In the genomic region with DNA sequence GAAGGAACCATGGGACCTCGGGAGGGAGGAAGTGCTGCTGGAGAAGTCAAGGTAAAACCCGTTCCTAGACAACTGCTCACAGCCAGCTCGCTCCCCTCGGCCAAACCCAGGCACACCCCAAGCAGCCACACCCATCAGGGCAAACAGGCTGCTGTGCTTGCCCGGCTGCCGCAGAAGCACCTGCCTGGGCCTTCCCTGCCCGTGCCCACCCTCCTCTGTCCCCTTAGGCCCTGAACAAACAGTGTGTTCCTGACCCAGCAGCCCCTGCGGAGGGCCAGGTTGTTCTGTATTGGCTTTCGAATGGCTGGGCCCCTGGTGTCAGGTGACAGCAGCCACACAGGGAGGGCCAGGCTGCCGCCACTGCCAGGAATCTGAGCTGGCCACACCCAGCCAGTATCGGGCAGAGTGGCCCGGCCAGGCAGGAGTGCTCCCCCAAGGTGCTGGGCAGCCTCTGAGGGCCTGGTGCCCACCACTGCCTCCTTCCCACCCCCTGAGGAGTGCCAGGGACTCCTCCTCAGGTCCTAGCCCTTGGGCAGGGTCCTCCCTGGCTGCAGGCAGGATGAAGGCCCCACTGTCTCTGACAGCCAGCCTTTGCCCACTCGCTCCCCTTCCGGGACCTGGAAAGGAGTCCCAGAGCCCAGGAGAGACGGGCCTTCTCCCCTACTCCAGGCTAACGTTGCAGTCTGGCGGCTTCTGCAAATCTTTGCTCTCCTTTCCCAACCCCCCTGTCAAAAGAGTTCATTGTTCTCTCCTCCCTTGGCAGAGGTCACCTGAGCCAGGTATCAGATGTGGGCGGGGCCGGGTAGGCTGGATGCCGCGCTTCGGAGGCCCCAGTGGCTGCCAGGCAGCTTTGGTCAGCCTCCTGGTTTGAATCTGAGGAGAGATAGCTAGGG, we compare ENCODE assay signal across 12 cellular contexts. TPM values are rescaled to one million over a fixed set of nuclear protein-coding genes. Genes with fewer than 3 reads are reported as not detected.
A peak's percentile ranks its signal among the peaks of the same experiment; 100 is the strongest.
DNase-seq lines count a peak whose midpoint lies in the region; ATAC-seq and TF ChIP-seq lines count a peak whose summit lies in the region.
"Had no signal": no experiment of that assay in that cellular context is flagged by ENCODE, and none has a peak within 500 bp of the region (broad histone marks: within the 10 kb centered on the region; RNA-seq: fewer than 3 reads in every experiment).

No MANE protein-coding gene starts in this region.

- no peak overlapping the region for H2BK120ac ChIP-seq in mesenchymal stem cell (ENCODE audit: low read depth, low read length)

- H3K27ac Mint-ChIP-seq in MCF 10A (ENCODE audit: low read depth, unreplicated experiment) = no peak overlapping the region
- H3K27ac Mint-ChIP-seq: stimulated activated naive CD8-positive, alpha-beta T cell treated with anti-CD3 and anti-CD28 coated beads, Interleukin-15, Interleukin-2, amounts not matched to agents 100 ng/mL and 50 ng/mL, for 24 hours had no signal

- H3K4me1 ChIP-seq in mesenchymal stem cell (ENCODE audit: control insufficient read depth, insufficient read depth, low read depth, low read length) (peaks cover 22% of the 10 kb centered on the region), tibial artery (peaks cover 0 to 24% (median 11%) of the 10 kb centered on the region in 4 donors)

- H4K91ac ChIP-seq in mesenchymal stem cell (ENCODE audit: low read length) = peak overlapping the region; percentile 56

- no peak overlapping the region for H3K4me3 Mint-ChIP-seq in MCF 10A (ENCODE audit: unreplicated experiment)
- H3K4me3 Mint-ChIP-seq: stimulated activated naive CD8-positive, alpha-beta T cell treated with anti-CD3 and anti-CD28 coated beads, Interleukin-15, Interleukin-2, amounts not matched to agents 100 ng/mL and 50 ng/mL, for 24 hours had no signal

- no peaks in the 10 kb centered on the region for H3K9me3 Mint-ChIP-seq in MCF 10A (ENCODE audit: unreplicated experiment)
- H3K9me3 Mint-ChIP-seq: stimulated activated naive CD8-positive, alpha-beta T cell treated with anti-CD3 and anti-CD28 coated beads, Interleukin-15, Interleukin-2, amounts not matched to agents 100 ng/mL and 50 ng/mL, for 24 hours had no signal

- no peak overlapping the region for H3K27ac ChIP-seq in mesenchymal stem cell (ENCODE audit: low read length, poor library complexity, severe bottlenecking)
- H3K27ac ChIP-seq in tibial artery = no peak overlapping the region
- H3K27ac ChIP-seq: BLaER1 had no signal

- H3K27me3 Mint-ChIP-seq in MCF 10A (ENCODE audit: insufficient read depth, unreplicated experiment) = no peaks in the 10 kb centered on the region
- H3K27me3 Mint-ChIP-seq: stimulated activated naive CD8-positive, alpha-beta T cell treated with anti-CD3 and anti-CD28 coated beads, Interleukin-15, Interleukin-2, amounts not matched to agents 100 ng/mL and 50 ng/mL, for 24 hours had no signal

- H3K23ac ChIP-seq in mesenchymal stem cell (ENCODE audit: low read length in 2 of 2) = peak overlapping the region in 1 of 2 experiments; percentile 26

- H3K27me3 ChIP-seq in mesenchymal stem cell (ENCODE audit: control insufficient read depth in 1 of 2, insufficient read depth in 1 of 2, low read length in 2 of 2) (peaks cover 4 to 53% of the 10 kb centered on the region in 2 experiments), tibial artery (no peaks in the 10 kb centered on the region)
- H3K27me3 ChIP-seq: BLaER1 had no signal

- H3K79me1 ChIP-seq in mesenchymal stem cell (replicated peaks; ENCODE audit: low read length, poor library complexity, severe bottlenecking) = no peaks in the 10 kb centered on the region

- peaks cover 4% of the 10 kb centered on the region for H3K36me3 Mint-ChIP-seq in MCF 10A (ENCODE audit: insufficient read depth, unreplicated experiment)

- 67% methylated on average over 22 of the region's 22 CpGs for WGBS in mesenchymal stem cell

- intact Hi-C loops in MCF 10A (cut with micrococcal nuclease) = no loop called here
- intact Hi-C loops in tibial artery (cut with DNase I; ENCODE audit: low total_unique reads) = no loop called here

- ATAC-seq in GM21786 (IDR thresholded peaks at IDR 0.05; ENCODE audit: unreplicated experiment) (no peak), GM19035 (IDR thresholded peaks at IDR 0.05; ENCODE audit: unreplicated experiment) (no peak)

- CTCF ChIA-PET in MCF 10A (lab: Yijun Ruan, JAX) = interaction anchor here (1.1 kb wide), 1 partner anchor 33 kb away, joined by 4 read pairs; the partner anchor contains the start of gene TSEN54

- no peaks in the 10 kb centered on the region for H3K4me1 Mint-ChIP-seq in MCF 10A (ENCODE audit: insufficient read depth, unreplicated experiment)

- peak overlapping the region in 1 of 2 experiments; percentile 90 for H2BK12ac ChIP-seq in mesenchymal stem cell (ENCODE audit: low read length in 2 of 2)

- H2AK5ac ChIP-seq in mesenchymal stem cell (ENCODE audit: low read length, severe bottlenecking) = peak overlapping the region; percentile 52

- H3K4me2 ChIP-seq in mesenchymal stem cell (ENCODE audit: low read length, poor library complexity, severe bottlenecking) = no peak overlapping the region
- H3K4me2 ChIP-seq: BLaER1 had no signal

- H3K4me3 ChIP-seq in mesenchymal stem cell (ENCODE audit: insufficient read depth in 1 of 2, low read depth in 1 of 2, low read length in 2 of 2) = peak overlapping the region in 1 of 2 experiments; percentile 16
- no peak overlapping the region for H3K4me3 ChIP-seq in tibial artery
- H3K4me3 ChIP-seq: BLaER1 had no signal

- peak overlapping the region; percentile 24 for H2BK5ac ChIP-seq in mesenchymal stem cell (ENCODE audit: low read depth, low read length, poor library complexity, severe bottlenecking)

- H3K14ac ChIP-seq in mesenchymal stem cell (ENCODE audit: low read length in 2 of 2) = peak overlapping the region in 1 of 2 experiments; percentile 51

- no peak overlapping the region for H3K9ac ChIP-seq in mesenchymal stem cell (ENCODE audit: low read length)
- H3K9ac ChIP-seq: BLaER1 had no signal

- H2AFZ ChIP-seq in mesenchymal stem cell (ENCODE audit: low read depth, low read length) = no peak overlapping the region

- no peak for TF ChIP-seq CTCF in MCF 10A (IDR thresholded peaks at IDR 0.05; ENCODE audit: unreplicated experiment)
- TF ChIP-seq CTCF in tibial artery (IDR thresholded peaks at IDR 0.05) = no peak

- no peak overlapping the region for H4K8ac ChIP-seq in mesenchymal stem cell (ENCODE audit: low read length)

- no peaks in the 10 kb centered on the region for H3K36me3 ChIP-seq in mesenchymal stem cell (ENCODE audit: control insufficient read depth in 1 of 2, insufficient read depth in 2 of 2, low read depth in 1 of 2, low read length in 2 of 2)
- no peaks in the 10 kb centered on the region for H3K36me3 ChIP-seq in tibial artery

- DNase-seq in COR-L47 (lab: John Stamatoyannopoulos, UW) = peak; percentile 91
- peak; percentile 94 for DNase-seq in NCI-H146 (lab: John Stamatoyannopoulos, UW)
- peak; percentile 68 for DNase-seq in MCF 10A (ENCODE audit: unreplicated experiment)
- no peak for DNase-seq in mesenchymal stem cell
- no peak for DNase-seq in SW 1271 (lab: John Stamatoyannopoulos, UW)
- DNase-seq in tibial artery = no peak
- DNase-seq: activated effector memory CD4-positive, alpha-beta T cell treated with Interleukin-2 at 50 U/mL for 16 hours; nucleus accumbens had no signal

- POLR2A ChIA-PET in MCF 10A (lab: Yijun Ruan, JAX) = interaction anchor here (0.7 to 1.8 kb wide), 7 partner anchors 14 to 288 kb away, joined by 3 to 5 read pairs (median 4); partner anchors contain the start of genes GGA3, MRPS7, RECQL5 and SAP30BP

- no peaks in the 10 kb centered on the region for H3K9me3 ChIP-seq in mesenchymal stem cell (ENCODE audit: control insufficient read depth, low read length)
- H3K9me3 ChIP-seq in tibial artery = no peaks in the 10 kb centered on the region
- H3K9me3 ChIP-seq: BLaER1 had no signal

- no peak overlapping the region for H2BK15ac ChIP-seq in mesenchymal stem cell (ENCODE audit: low read depth, poor library complexity, severe bottlenecking)

- no peak overlapping the region for H3K18ac ChIP-seq in mesenchymal stem cell (ENCODE audit: low read depth in 1 of 2, low read length in 2 of 2)

- H3K4ac ChIP-seq in mesenchymal stem cell (ENCODE audit: low read depth in 1 of 2, low read length in 2 of 2) = peak overlapping the region in 1 of 2 experiments; percentile 24

- BruUV-seq in MCF 10A (replicated peaks; lab: Mats Ljungman, UMichigan) = no TSS peak

RNA-seq across cellular contexts. Expression of gene LLGL2, which starts 24.0 kb away (rescaled TPM):
- 19.8 and 21.2 TPM in 2 replicates for total RNA-seq in MCF 10A (2022)
- polyA plus RNA-seq in mesenchymal stem cell (2013, experiment 1 of 2) = 3.6 TPM
- polyA plus RNA-seq in mesenchymal stem cell (2013, experiment 2 of 2) = 3.5 TPM

RNA-seq across cellular contexts. Expression of gene TSEN54, which starts 33.2 kb away (rescaled TPM):
- 13.3 and 15.6 TPM in 2 replicates for total RNA-seq in MCF 10A (2022)
- 8.4 TPM for polyA plus RNA-seq in mesenchymal stem cell (2013, experiment 1 of 2)
- 9.2 TPM for polyA plus RNA-seq in mesenchymal stem cell (2013, experiment 2 of 2)

RNA-seq across cellular contexts. Expression of gene CASKIN2, which starts 34.2 kb away (rescaled TPM):
- 19.2 and 19.8 TPM in 2 replicates for total RNA-seq in MCF 10A (2022)
- 6.3 TPM for polyA plus RNA-seq in mesenchymal stem cell (2013, experiment 1 of 2)
- polyA plus RNA-seq in mesenchymal stem cell (2013, experiment 2 of 2) = 6.1 TPM

RNA-seq across cellular contexts. Expression of gene MYO15B, which starts 38.1 kb away (rescaled TPM):
- 10.9 and 16.9 TPM in 2 replicates for total RNA-seq in MCF 10A (2022)
- 2.6 TPM for polyA plus RNA-seq in mesenchymal stem cell (2013, experiment 1 of 2)
- 2.7 TPM for polyA plus RNA-seq in mesenchymal stem cell (2013, experiment 2 of 2)

Comparison
In these comparisons a context has a peak if more than half of its experiments do, and no peak if none do; other contexts are left out.
1. DNase-seq: peak in COR-L47 (single experiment), NCI-H146 (single experiment) and MCF 10A (single experiment); none in mesenchymal stem cell (single experiment), SW 1271 (0 of 2) and tibial artery (0 of 2).